In the genomic region with DNA sequence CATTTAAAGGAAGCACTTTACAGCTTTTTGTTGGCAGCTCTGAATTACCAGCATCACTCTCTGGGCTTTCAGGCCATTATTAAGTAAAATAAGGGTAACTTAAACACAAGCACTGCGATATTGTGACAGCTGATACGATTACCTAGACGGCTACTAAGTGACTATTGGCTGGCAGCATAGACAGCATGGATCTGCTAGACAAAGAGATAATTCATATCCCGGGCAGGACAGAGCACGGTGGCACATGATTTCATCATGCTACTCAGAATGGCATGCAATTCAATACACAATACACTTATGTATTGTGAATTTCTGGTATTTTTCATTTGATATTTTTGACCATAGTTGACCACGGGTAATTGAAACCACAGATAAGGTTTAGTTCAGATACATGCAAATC, we compare ENCODE assay signal across 27 cellular contexts.
DNase-seq lines count a peak whose midpoint lies in the region; ATAC-seq, FAIRE-seq and TF ChIP-seq lines count a peak whose summit lies in the region.
"Had no signal": no experiment of that assay in that cellular context is flagged by ENCODE, and none has a peak within 500 bp of the region (broad histone marks: within the 10 kb centered on the region; RNA-seq: fewer than 3 reads in every experiment).

No MANE protein-coding gene starts in this region.

- H3K4me3 ChIP-seq in neural cell (ENCODE audit: low read length) (no peak overlapping the region), right lobe of liver (no peak overlapping the region)
- H3K4me3 ChIP-seq: sigmoid colon, stomach, tibial nerve had no signal

- H3K79me2 ChIP-seq in neural cell (replicated peaks; ENCODE audit: insufficient read depth, low read length), result no peaks in the 10 kb centered on the region

- no peak overlapping the region for H3K4me2 ChIP-seq in neural cell (ENCODE audit: low read length)

- no peak for FAIRE-seq in GM12892 (lab: Jason Lieb, UNC)
- FAIRE-seq: endometrium, H1, HTR-8/SVneo had no signal

- in situ Hi-C loops in SK-MEL-5 (cut with HindIII; ENCODE audit: low pct_unique_long_range_greater_than_20kb, low sequenced_read_pairs), result no loop called here

- H3K9ac ChIP-seq in neural cell (ENCODE audit: low read length), result peak overlapping the region; percentile 13

- intact Hi-C loops in right lobe of liver (cut with DNase I), result no loop called here

- peak overlapping the region; percentile 74 for H3K27ac ChIP-seq in neural cell (ENCODE audit: low read length)
- H3K27ac ChIP-seq in right lobe of liver, result no peak overlapping the region
- H3K27ac ChIP-seq: RWPE1, sigmoid colon, stomach, tibial nerve had no signal

- peak; percentile 22 for TF ChIP-seq RAD21 in neural cell (conservative IDR thresholded peaks at IDR 0.05)

- WGBS in right lobe of liver (ENCODE audit: insufficient coverage, low coverage, low lambda C conversion rate, missing lambda C conversion rate), result 76% methylated on average over 6 of the region's 6 CpGs

- TF ChIP-seq POLR2A in right lobe of liver (IDR thresholded peaks at IDR 0.05) (no peak), GM12892 (IDR thresholded peaks at IDR 0.05; ENCODE audit: low read depth, low read length) (no peak)

- no peak for ATAC-seq in right lobe of liver
- ATAC-seq: activated T-helper 17 cell treated with anti-CD3 and anti-CD28 coated beads, Interleukin-2, amount 50 U/mL, for 72 hours had no signal

- no peaks in the 10 kb centered on the region for H4K20me1 ChIP-seq in neural cell (ENCODE audit: insufficient read depth)

- H3F3A ChIP-seq in neural cell (ENCODE audit: insufficient read depth, low read length, poor library complexity, severe bottlenecking), result no peaks in the 10 kb centered on the region

- H3K4me1 ChIP-seq in right lobe of liver, result no peaks in the 10 kb centered on the region
- H3K4me1 ChIP-seq: stomach, tibial nerve had no signal

- H3K27me3 ChIP-seq in neural cell (ENCODE audit: insufficient read depth, low read depth, low read length) (no peaks in the 10 kb centered on the region), right lobe of liver (no peaks in the 10 kb centered on the region)
- H3K27me3 ChIP-seq: sigmoid colon, stomach, tibial nerve had no signal

- TF ChIP-seq EP300 in neural cell (conservative IDR thresholded peaks at IDR 0.05; ENCODE audit: poor library complexity, severe bottlenecking), result peak; percentile 96

- TF ChIP-seq CTCF in neural cell (IDR thresholded peaks at IDR 0.05; ENCODE audit: poor library complexity, severe bottlenecking), result no peak
- no peak for TF ChIP-seq CTCF in right lobe of liver (IDR thresholded peaks at IDR 0.05)

- no peaks in the 10 kb centered on the region for H3K9me3 ChIP-seq in neural cell (ENCODE audit: low read length)
- H3K9me3 ChIP-seq in right lobe of liver, result no peaks in the 10 kb centered on the region
- H3K9me3 ChIP-seq: sigmoid colon, stomach, tibial nerve had no signal

- H3K9me2 ChIP-seq in neural cell (ENCODE audit: insufficient read depth, low read length), result no peaks in the 10 kb centered on the region

- peak; percentile 31 for DNase-seq in DMS153 (lab: John Stamatoyannopoulos, UW)
- no peak for DNase-seq in DMS153 treated with DMSO at 0.1 percent for 48 hours (lab: John Stamatoyannopoulos, UW; ENCODE audit: unreplicated experiment)
- DNase-seq in NCI-H1436 (lab: John Stamatoyannopoulos, UW), result peak; percentile 48
- peak; percentile 97 for DNase-seq in SK-MEL-5 (ENCODE audit: low read depth, low spot score)
- DNase-seq in stimulated activated CD8-positive, alpha-beta memory T cell treated with anti-CD3 and anti-CD28 coated beads, Interleukin-4, amount 100 ng/mL, for 48 hours, result no peak
- DNase-seq in right lobe of liver, result no peak
- no peak for DNase-seq in GM12892 (ENCODE audit: insufficient read length)
- DNase-seq: 8988T; activated CD4-positive, alpha-beta T cell treated with anti-CD3 and anti-CD28 coated beads, Interleukin-2, amount 50 U/mL, for 48 hours; activated CD4-positive, CD25-positive, alpha-beta regulatory T cell; activated CD8-positive, alpha-beta memory T cell treated with anti-CD3 and anti-CD28 coated beads, Interleukin-2, amount 50 U/mL, for 4 hours; CD4-positive, alpha-beta T cell; dermis blood vessel endothelial cell; DMS79; KG1; NCI-H524; sigmoid colon; stimulated activated CD4-positive, alpha-beta T cell treated with anti-CD3 and anti-CD28 coated beads, Interleukin-15, amount 100 ng/mL, for 24 hours; stomach; T1000 had no signal

- H2AFZ ChIP-seq in neural cell (ENCODE audit: low read depth, low read length), result peak overlapping the region; percentile 2

- H3K36me3 ChIP-seq in neural cell (ENCODE audit: insufficient read depth, low read length), result no peaks in the 10 kb centered on the region
- H3K36me3 ChIP-seq in right lobe of liver, result no peaks in the 10 kb centered on the region
- H3K36me3 ChIP-seq: sigmoid colon, stomach, tibial nerve had no signal

TF ChIP-seq in neural cell, 6 proteins besides CTCF, POLR2A, EP300 and RAD21:
- TF ChIP-seq TAF1 (IDR thresholded peaks at IDR 0.05; ENCODE audit: low read depth) (no peak), MXI1 (conservative IDR thresholded peaks at IDR 0.05; ENCODE audit: poor library complexity, severe bottlenecking) (no peak), POLR2AphosphoS5 (IDR thresholded peaks at IDR 0.05) (peak; percentile 95), SMC3 (conservative IDR thresholded peaks at IDR 0.05; ENCODE audit: poor library complexity) (no peak), REST (IDR thresholded peaks at IDR 0.05; ENCODE audit: borderline replicate concordance) (peak; percentile 52), EZH2 (IDR thresholded peaks at IDR 0.05; ENCODE audit: borderline replicate concordance, insufficient read depth, low read length, poor library complexity, severe bottlenecking) (no peak)

Comparison
In these comparisons a context has a peak if more than half of its experiments do, and no peak if none do; other contexts are left out.
1. DNase-seq: peak in DMS153 (single experiment), NCI-H1436 (single experiment) and SK-MEL-5 (single experiment); none in DMS153 treated with DMSO at 0.1 percent for 48 hours (single experiment), stimulated activated CD8-positive, alpha-beta memory T cell treated with anti-CD3 and anti-CD28 coated beads, Interleukin-4, amount 100 ng/mL, for 48 hours (single experiment), right lobe of liver (0 of 3) and GM12892 (single experiment).